26 cellular contexts compared by ENCODE assay signal in genomic region chr18:31688601-31689000, GRCh38.
"Had no signal": no experiment of that assay in that cellular context is flagged by ENCODE, and none has a peak within 500 bp of the region (broad histone marks: within the 10 kb centered on the region; RNA-seq: fewer than 3 reads in every experiment).

No MANE protein-coding gene starts in this region.

- H3K4me3 ChIP-seq: SJCRH30 had no signal

- DNase-seq: activated CD4-positive, alpha-beta T cell treated with anti-CD3 and anti-CD28 coated beads for 48 hours; activated CD4-positive, alpha-beta T cell treated with anti-CD3 and anti-CD28 coated beads, Interleukin-2, amount 50 U/mL, for 4 hours; activated CD4-positive, CD25-positive, alpha-beta regulatory T cell treated with anti-CD3 and anti-CD28 coated beads, Interleukin-2, amount 50 U/mL, for 72 hours; activated CD8-positive, alpha-beta T cell treated with anti-CD3 and anti-CD28 coated beads, Interleukin-2, amount 10 ng/mL, durations not matched to agents 7 days and 5 days; activated effector memory CD4-positive, alpha-beta T cell treated with anti-CD3 and anti-CD28 coated beads, Interleukin-2, amount 50 U/mL, for 16 hours; activated naive CD4-positive, alpha-beta T cell treated with Interleukin-2 at 50 U/mL for 16 hours; activated naive CD8-positive, alpha-beta T cell treated with anti-CD3 and anti-CD28 coated beads, Interleukin-2, amount 50 U/mL, for 24 hours; activated T-cell treated with anti-CD3 and anti-CD28 coated beads, Interleukin-2, amount 50 U/mL, for 24 hours; central memory CD4-positive, alpha-beta T cell; Kasumi-1; KBM-7; NCI-H1092 treated with DMSO at 0.1 percent for 48 hours; NCI-H1417 treated with DMSO at 0.1 percent for 48 hours; NCI-H1694; NCI-H2029 treated with DMSO at 0.1 percent for 48 hours; NCI-H510A treated with DMSO at 0.1 percent for 48 hours; NK-92 treated with Interleukin-12 subunit alpha and Interleukin-12 subunit beta, amount 100 ng/mL, for 24 hours; OCI-M1; Right ventricle myocardium superior; SJCRH30; SK-N-SH; T-helper 1 cell had no signal

- H3K4me1 ChIP-seq: SJCRH30 had no signal

- H3K36me3 ChIP-seq: SJCRH30 had no signal

- H3K4me2 ChIP-seq: SK-N-SH had no signal

- H3K9me3 ChIP-seq: SJCRH30, SK-N-SH had no signal

- H3K27me3 ChIP-seq: SJCRH30 had no signal

- H3K9ac ChIP-seq: SK-N-SH had no signal

- H3K27ac ChIP-seq: RWPE1, SJCRH30 had no signal

- ATAC-seq: activated CD8-positive, alpha-beta T cell treated with anti-CD3 and anti-CD28 coated beads, Interleukin-2, amount 10 ng/mL, durations not matched to agents 7 days and 5 days; activated naive CD4-positive, alpha-beta T cell treated with anti-CD3 and anti-CD28 coated beads, Interleukin-2, amount 50 U/mL, for 72 hours; activated naive CD8-positive, alpha-beta T cell treated with anti-CD3 and anti-CD28 coated beads, Interleukin-2, amount 50 U/mL, for 24 hours; Panc1; WTC11 had no signal
